9 cellular contexts compared by ENCODE assay signal in the genomic region with DNA sequence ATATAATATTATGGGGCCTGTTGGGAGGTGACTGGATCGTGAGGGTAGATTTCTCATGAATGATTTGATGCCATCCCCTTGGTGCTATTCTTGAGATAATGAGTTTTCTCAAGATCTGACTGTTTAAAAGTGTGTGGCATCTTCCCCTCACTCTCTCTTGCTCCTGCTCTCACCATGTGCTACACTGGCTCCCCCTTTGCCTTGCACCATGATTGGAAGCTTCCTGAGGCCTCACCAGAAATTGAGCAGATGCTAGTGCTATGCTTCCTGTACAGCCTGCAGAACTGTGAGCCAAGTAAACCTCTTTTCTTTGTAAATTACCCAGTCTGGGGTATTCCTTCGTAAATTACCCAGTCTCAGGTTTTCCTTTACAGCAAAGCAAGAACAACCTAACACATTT.
"Had no signal": no experiment of that assay in that cellular context is flagged by ENCODE, and none has a peak within 500 bp of the region (broad histone marks: within the 10 kb centered on the region; RNA-seq: fewer than 3 reads in every experiment).

No MANE protein-coding gene starts in this region.

- ATAC-seq: GM23338, HCT116 had no signal

- H3K36me3 ChIP-seq: HAP-1 had no signal

- H3K27ac ChIP-seq: GM23248 had no signal

- H3K4me3 ChIP-seq: GM23248, GM23338, HAP-1 had no signal

- DNase-seq: GM23248, GOT3, H7, H9, HCEC 1CT, HFFc6 had no signal
